9 cellular contexts compared by ENCODE assay signal in the genomic region with DNA sequence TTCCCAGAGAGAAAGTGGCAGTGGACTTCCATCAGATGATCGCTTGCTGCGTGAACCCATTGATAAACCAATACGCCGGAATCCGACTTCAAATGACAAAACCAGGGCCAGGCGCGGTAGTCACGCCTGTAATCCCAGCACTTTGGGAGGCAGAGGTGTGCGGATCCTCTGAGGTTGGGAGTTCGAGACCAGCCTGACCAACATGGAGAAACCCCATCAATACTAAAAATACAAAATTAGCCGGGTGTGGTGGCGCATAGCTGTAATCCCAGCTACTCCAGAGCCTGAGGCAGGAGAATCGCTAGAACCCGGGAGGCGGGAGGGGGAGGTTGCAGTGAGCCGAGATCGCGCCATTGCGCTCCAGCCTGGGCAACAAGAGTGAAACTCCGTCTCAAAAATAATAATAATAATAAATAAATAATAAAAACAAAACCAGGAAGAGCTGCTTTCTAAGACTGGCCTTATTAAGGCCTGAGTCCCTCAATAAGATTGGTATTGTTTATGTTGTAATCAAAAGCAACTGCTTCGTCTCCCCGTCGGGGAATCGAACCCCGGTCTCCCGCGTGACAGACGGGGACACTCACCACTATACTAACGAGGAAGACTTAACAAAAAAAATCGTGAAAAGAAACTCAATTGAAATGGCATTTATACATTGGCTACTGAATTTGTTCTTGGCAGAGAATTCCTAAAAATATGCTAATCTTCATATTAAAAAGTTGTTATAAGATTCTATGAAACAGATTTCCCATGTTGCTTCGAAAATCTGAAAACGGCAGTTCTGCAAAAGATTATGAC.
DNase-seq lines count a peak whose midpoint lies in the region; ATAC-seq and TF ChIP-seq lines count a peak whose summit lies in the region.
"Had no signal": no experiment of that assay in that cellular context is flagged by ENCODE, and none has a peak within 500 bp of the region (broad histone marks: within the 10 kb centered on the region; RNA-seq: fewer than 3 reads in every experiment).

No MANE protein-coding gene starts in this region.

- no peak for TF ChIP-seq RAD21 in HCT116 (IDR thresholded peaks at IDR 0.05; ENCODE audit: low read depth)

- CTCF ChIA-PET in HCT116 (lab: Charles Lee): interaction anchor here (1.5 kb wide), 1 partner anchor 64 kb away, joined by 4 read pairs; no protein-coding TSS in a partner anchor

- no peaks in the 10 kb centered on the region for H3K36me3 ChIP-seq in HCT116 (ENCODE audit: control insufficient read depth in 1 of 2, insufficient read depth in 2 of 2, low read length in 2 of 2)
- no peaks in the 10 kb centered on the region for H3K36me3 ChIP-seq in endodermal cell (ENCODE audit: control insufficient read depth, insufficient read depth, low read length)

- H3K9ac ChIP-seq in HCT116 (ENCODE audit: low read length) (no peak overlapping the region), endodermal cell (ENCODE audit: extremely low read depth, low read length, poor library complexity, severe bottlenecking) (no peak overlapping the region)

- intact Hi-C loops in HCT116 (cut with micrococcal nuclease): no loop called here

- peak overlapping the region; percentile 11; the same call in 1 of the 2 replicates for H3K4me2 ChIP-seq in HCT116 (ENCODE audit: low read length)

- H3K9me2 ChIP-seq in HCT116 (ENCODE audit: insufficient read depth): no peaks in the 10 kb centered on the region

- peak; percentile 94 for ATAC-seq in HCT116
- no peak for ATAC-seq in HG03342 (IDR thresholded peaks at IDR 0.05; ENCODE audit: unreplicated experiment)
- no peak for ATAC-seq in GM21717 (IDR thresholded peaks at IDR 0.05; ENCODE audit: unreplicated experiment)

- BruUV-seq in HCT116 (replicated peaks; lab: Mats Ljungman, UMichigan): no TSS peak

- H3K27me3 Mint-ChIP-seq in endodermal cell (ENCODE audit: insufficient read depth): peaks cover 8% of the 10 kb centered on the region

- H3K9me3 ChIP-seq in HCT116 (ENCODE audit: control insufficient read depth in 1 of 2, insufficient read depth in 1 of 2, low read depth in 1 of 2, low read length in 2 of 2): no peaks in the 10 kb centered on the region
- no peaks in the 10 kb centered on the region for H3K9me3 ChIP-seq in endodermal cell (ENCODE audit: control insufficient read depth, low read length)

- POLR2A ChIA-PET in HCT116 (lab: Charles Lee): interaction anchor here (1.6 kb wide), 1 partner anchor 19 kb away, joined by 5 read pairs; no protein-coding TSS in a partner anchor

- RAD21 ChIA-PET in HCT116 (lab: Charles Lee; ENCODE audit: low non-redundant PET in 1 of 2, low total read pairs in 2 of 2, uncharacterized antibody in 2 of 2, unreplicated experiment in 2 of 2): no interaction called here

- H3K4me1 ChIP-seq in HCT116 (ENCODE audit: control insufficient read depth in 1 of 2, insufficient read depth in 2 of 2, low read length in 2 of 2): no peaks in the 10 kb centered on the region
- H3K4me1 ChIP-seq in endodermal cell (ENCODE audit: control insufficient read depth, insufficient read depth, low read length): no peaks in the 10 kb centered on the region

- H2AFZ ChIP-seq in HCT116 (ENCODE audit: low read depth, low read length, poor library complexity, severe bottlenecking): no peak overlapping the region

- H3K36me3 Mint-ChIP-seq in endodermal cell (ENCODE audit: low read depth): no peaks in the 10 kb centered on the region

- no peak overlapping the region for H3K4me3 ChIP-seq in HCT116 (replicated peaks in 1 of 2; ENCODE audit: low read depth in 1 of 2, low read length in 2 of 2)
- H3K4me3 ChIP-seq in endodermal cell (ENCODE audit: low read length): peak overlapping the region; percentile 52

- no peak for TF ChIP-seq CTCF in HCT116 (IDR thresholded peaks at IDR 0.05 in 2 of 3, conservative IDR thresholded peaks at IDR 0.05 in 1 of 3; ENCODE audit: borderline replicate concordance in 1 of 3, insufficient read depth in 1 of 3, low read depth in 2 of 3, low read length in 2 of 3)
- TF ChIP-seq CTCF in endodermal cell (conservative IDR thresholded peaks at IDR 0.05): no peak

- H3K79me2 ChIP-seq in HCT116 (ENCODE audit: insufficient read depth, low read length): no peaks in the 10 kb centered on the region

- H3K27me3 ChIP-seq in HCT116 (ENCODE audit: insufficient read depth, low read length): no peaks in the 10 kb centered on the region
- no peaks in the 10 kb centered on the region for H3K27me3 ChIP-seq in endodermal cell (ENCODE audit: control insufficient read depth, insufficient read depth, low read length, poor library complexity, severe bottlenecking)

- H4K20me1 ChIP-seq in HCT116 (ENCODE audit: insufficient read depth): no peaks in the 10 kb centered on the region

- H3K9me3 Mint-ChIP-seq in endodermal cell: no peaks in the 10 kb centered on the region

- H3K4me1 Mint-ChIP-seq in endodermal cell: peaks cover 3% of the 10 kb centered on the region

- 42 to 56% methylated on average over 18 to 27 of the region's 32 CpGs for WGBS in endodermal cell (ENCODE audit: insufficient coverage in 1 of 2, insufficient read length in 1 of 2), 2 experiments

- no peak overlapping the region for H3K27ac ChIP-seq in HCT116 (ENCODE audit: low read depth, low read length)
- H3K27ac ChIP-seq in endodermal cell (ENCODE audit: low read depth, low read length): no peak overlapping the region
- H3K27ac ChIP-seq: dorsolateral prefrontal cortex had no signal

- H3K27ac Mint-ChIP-seq in endodermal cell: peak overlapping the region; percentile 71

- DNase-seq in AG20443 (ENCODE audit: low spot score) (peak; percentile 63), HCT116 (ENCODE audit: low read depth, low spot score) (no peak), SK-N-DZ (ENCODE audit: low spot score) (peak; percentile 21), endodermal cell (peak; percentile 90), mesenteric fat pad (ENCODE audit: low spot score) (no peak)
- DNase-seq in stimulated activated CD4-positive, alpha-beta T cell treated with anti-CD3 and anti-CD28 coated beads, Interleukin-15, amount 100 ng/mL, for 48 hours (ENCODE audit: low read depth in 2 of 2): peak; percentile 47 to 50

- TF ChIP-seq POLR2A in HCT116 (IDR thresholded peaks at IDR 0.05; ENCODE audit: borderline replicate concordance, extremely low read depth, insufficient read depth, insufficient read length): no peak

- H3K4me3 Mint-ChIP-seq in endodermal cell: peak overlapping the region; percentile 66

TF ChIP-seq in HCT116, 20 proteins besides CTCF, POLR2A, EP300 and RAD21:
- TF ChIP-seq, protein P1, sequence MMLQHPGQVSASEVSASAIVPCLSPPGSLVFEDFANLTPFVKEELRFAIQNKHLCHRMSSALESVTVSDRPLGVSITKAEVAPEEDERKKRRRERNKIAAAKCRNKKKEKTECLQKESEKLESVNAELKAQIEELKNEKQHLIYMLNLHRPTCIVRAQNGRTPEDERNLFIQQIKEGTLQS (IDR thresholded peaks at IDR 0.05): peak; percentile 92
- TF ChIP-seq POLR2AphosphoS5 (IDR thresholded peaks at IDR 0.05; ENCODE audit: low read depth, low read length) (0 out of 2 replicates have a peak, but pooled peaks have one; percentile 14), ELF1 (IDR thresholded peaks at IDR 0.05; ENCODE audit: borderline replicate concordance, low read depth) (no peak), CBX3 (IDR thresholded peaks at IDR 0.05; ENCODE audit: low read depth) (peak; percentile 27; the same call in 1 of the 2 replicates), CEBPB (IDR thresholded peaks at IDR 0.05; ENCODE audit: low read depth) (peak; percentile 70; the same call in 1 of the 2 replicates), SP1 (IDR thresholded peaks at IDR 0.05; ENCODE audit: low read depth) (no peak), YY1 (IDR thresholded peaks at IDR 0.05; ENCODE audit: extremely low read depth, insufficient replicate concordance, low read depth, low read length) (peak; percentile 25)

Comparison
In these comparisons a context has a peak if more than half of its experiments do, and no peak if none do; other contexts are left out.
1. DNase-seq: peak in AG20443 (single experiment), SK-N-DZ (single experiment), endodermal cell (single experiment) and stimulated activated CD4-positive, alpha-beta T cell treated with anti-CD3 and anti-CD28 coated beads, Interleukin-15, amount 100 ng/mL, for 48 hours (2 of 2); none in HCT116 (single experiment) and mesenteric fat pad (single experiment).